Comparison of ENCODE assay signal across 9 cellular contexts in genomic region chr1:161068306-161069200, GRCh38. TPM values are rescaled to one million over a fixed set of nuclear protein-coding genes. Genes with fewer than 3 reads are reported as not detected.
A peak's percentile ranks its signal among the peaks of the same experiment; 100 is the strongest.
DNase-seq lines count a peak whose midpoint lies in the region; ATAC-seq, FAIRE-seq and TF ChIP-seq lines count a peak whose summit lies in the region.
"Had no signal": no experiment of that assay in that cellular context is flagged by ENCODE, and none has a peak within 500 bp of the region (broad histone marks: within the 10 kb centered on the region; RNA-seq: fewer than 3 reads in every experiment).

No MANE protein-coding gene starts in this region.

- ATAC-seq in HepG2 (no peak), gastroesophageal sphincter (peak; percentile 70)
- peak; percentile 75 for ATAC-seq in activated CD8-positive, alpha-beta T cell treated with anti-CD3 and anti-CD28 coated beads for 36 hours

- WGBS in liver, result 64% methylated on average over 9 of the region's 9 CpGs
- WGBS in HepG2 (ENCODE audit: low lambda C conversion rate), result 65% methylated on average over 9 of the region's 9 CpGs
- WGBS in gastroesophageal sphincter (ENCODE audit: low coverage in 1 of 2), 2 donors, result 72 to 97% methylated on average over 5 to 7 of the region's 9 CpGs
- WGBS in smooth muscle cell (ENCODE audit: low lambda C conversion rate), result 92% methylated on average over 9 of the region's 9 CpGs

- H3K4me3 Mint-ChIP-seq in activated CD8-positive, alpha-beta T cell treated with anti-CD3 and anti-CD28 coated beads for 36 hours, result peak overlapping the region; percentile 97

- H3K36me3 Mint-ChIP-seq in activated CD8-positive, alpha-beta T cell treated with anti-CD3 and anti-CD28 coated beads for 36 hours (ENCODE audit: low read depth), result peaks cover 44% of the 10 kb centered on the region

- CTCF ChIA-PET in HepG2 (lab: Yijun Ruan, JAX; ENCODE audit: low intra/inter-chr PET ratio, low total read pairs) (no interaction called here), A673 (lab: Charles Lee) (interaction anchor here (1.0 kb wide), 1 partner anchor 29 kb away, joined by 3 read pairs; no protein-coding TSS in a partner anchor)
- CTCF ChIA-PET in activated CD8-positive, alpha-beta T cell treated with anti-CD3 and anti-CD28 coated beads for 36 hours (lab: Charles Lee), result interaction anchor here (0.8 to 11.1 kb wide), 7 partner anchors 14 to 97 kb away, joined by 3 to 200 read pairs (median 4); partner anchors contain the start of genes KLHDC9, PPOX and USF1

- H3K27ac ChIP-seq in liver (ENCODE audit: low read depth in 1 of 2, low read length in 2 of 2) (peak overlapping the region; percentile 85 to 87), HepG2 (ENCODE audit: extremely low read length, insufficient read depth, low read length) (no peak overlapping the region), gastroesophageal sphincter (peak overlapping the region in 3 of 4 donors; percentile 50 to 60 (median 51)), A673 (ENCODE audit: low read depth, low read length, poor library complexity, severe bottlenecking) (no peak overlapping the region), smooth muscle cell (ENCODE audit: low read depth) (no peak overlapping the region)

- POLR2A ChIA-PET in HepG2 (lab: Yijun Ruan, JAX) (no interaction called here), A673 (lab: Charles Lee; ENCODE audit: low non-redundant PET) (no interaction called here)
- POLR2A ChIA-PET in activated CD8-positive, alpha-beta T cell treated with anti-CD3 and anti-CD28 coated beads for 36 hours (lab: Charles Lee), result interaction anchor here (1.3 to 7.6 kb wide), 5 partner anchors 9 to 47 kb away, joined by 3 to 99 read pairs (median 4); partner anchors contain the start of genes F11R, KLHDC9 and USF1

- no peaks in the 10 kb centered on the region for H3K9me3 Mint-ChIP-seq in activated CD8-positive, alpha-beta T cell treated with anti-CD3 and anti-CD28 coated beads for 36 hours

- peak overlapping the region; percentile 98 for H3K27ac Mint-ChIP-seq in activated CD8-positive, alpha-beta T cell treated with anti-CD3 and anti-CD28 coated beads for 36 hours

- H3K9me3 ChIP-seq in liver (ENCODE audit: control insufficient read depth in 4 of 4, low read length in 3 of 4) (no peaks in the 10 kb centered on the region), HepG2 (ENCODE audit: low read length) (no peaks in the 10 kb centered on the region), gastroesophageal sphincter (no peaks in the 10 kb centered on the region), A673 (ENCODE audit: low read depth, low read length, poor library complexity, severe bottlenecking) (no peaks in the 10 kb centered on the region), smooth muscle cell (replicated peaks; ENCODE audit: low read depth) (no peaks in the 10 kb centered on the region)

- no peak for TF ChIP-seq POLR2A in HepG2 (IDR thresholded peaks at IDR 0.05; ENCODE audit: insufficient read depth in 1 of 2, low read depth in 2 of 2, low read length in 2 of 2)
- TF ChIP-seq POLR2A in gastroesophageal sphincter (IDR thresholded peaks at IDR 0.05), result no peak

- no peak for FAIRE-seq in HepG2 (lab: Jason Lieb, UNC)
- FAIRE-seq: colon had no signal

- no peaks in the 10 kb centered on the region for H3F3A ChIP-seq in smooth muscle cell (ENCODE audit: low read depth)

- BruUV-seq in HepG2 (replicated peaks; lab: Mats Ljungman, UMichigan) (no TSS peak), A673 (replicated peaks; lab: Mats Ljungman, UMichigan) (no TSS peak)

- intact Hi-C loops in HepG2 (cut with micrococcal nuclease; ENCODE audit: unreplicated experiment), result no loop called here
- intact Hi-C loops in activated CD8-positive, alpha-beta T cell treated with anti-CD3 and anti-CD28 coated beads for 36 hours (cut with micrococcal nuclease), result loop anchor here (5.0 kb wide), 1 partner anchor 34 kb away; no protein-coding TSS in a partner anchor
- intact Hi-C loops in A673 (cut with micrococcal nuclease; ENCODE audit: unreplicated experiment), result no loop called here

- H3K4me1 Mint-ChIP-seq in activated CD8-positive, alpha-beta T cell treated with anti-CD3 and anti-CD28 coated beads for 36 hours (ENCODE audit: low read depth), result peaks cover 56% of the 10 kb centered on the region

- TF ChIP-seq RAD21 in liver (IDR thresholded peaks at IDR 0.05) (no peak), HepG2 (CRISPR knock-in tag; IDR thresholded peaks at IDR 0.05) (no peak)

- in situ Hi-C loops in HepG2 (cut with HindIII; ENCODE audit: extremely low pct_ligation_motif_present, low pct_unique_long_range_greater_than_20kb), result no loop called here
- in situ Hi-C loops in KBM-7 (cut with MboI; ENCODE audit: low pct_unique_long_range_greater_than_20kb, low sequenced_read_pairs), result no loop called here

- no peaks in the 10 kb centered on the region for H3K27me3 Mint-ChIP-seq in activated CD8-positive, alpha-beta T cell treated with anti-CD3 and anti-CD28 coated beads for 36 hours

- H3K9ac ChIP-seq in liver (ENCODE audit: low read depth in 1 of 2, low read length in 2 of 2), result peak overlapping the region in 1 of 2 donors; percentile 66
- H3K9ac ChIP-seq in HepG2 (ENCODE audit: insufficient read depth, low read depth, low read length), result no peak overlapping the region
- H3K9ac ChIP-seq in smooth muscle cell (ENCODE audit: low read depth), result no peak overlapping the region

- H4K20me1 ChIP-seq in HepG2 (ENCODE audit: insufficient read depth, low read length) (no peaks in the 10 kb centered on the region), smooth muscle cell (ENCODE audit: low read depth) (no peaks in the 10 kb centered on the region)

- H2AFZ ChIP-seq in HepG2 (ENCODE audit: low read length) (no peak overlapping the region), smooth muscle cell (ENCODE audit: low read depth) (no peak overlapping the region)

- no peaks in the 10 kb centered on the region for H3K79me2 ChIP-seq in HepG2 (ENCODE audit: insufficient read depth, low read length)
- no peaks in the 10 kb centered on the region for H3K79me2 ChIP-seq in smooth muscle cell (ENCODE audit: low read depth)

- H3K27me3 ChIP-seq in liver (ENCODE audit: control insufficient read depth in 4 of 4, insufficient read depth in 4 of 4, low read length in 3 of 4), result no peaks in the 10 kb centered on the region
- no peaks in the 10 kb centered on the region for H3K27me3 ChIP-seq in HepG2 (ENCODE audit: control insufficient read depth in 1 of 2, insufficient read depth in 2 of 2, low read length in 2 of 2)
- H3K27me3 ChIP-seq in gastroesophageal sphincter, result peaks cover 26% of the 10 kb centered on the region
- H3K27me3 ChIP-seq in A673 (replicated peaks; ENCODE audit: insufficient read depth, low read depth, low read length, poor library complexity), result peaks cover 9% of the 10 kb centered on the region
- H3K27me3 ChIP-seq in smooth muscle cell (ENCODE audit: low read depth), result peaks cover 5% of the 10 kb centered on the region

- H3K4me1 ChIP-seq in liver (ENCODE audit: control insufficient read depth in 4 of 4, insufficient read depth in 4 of 4, low read length in 3 of 4) (no peaks in the 10 kb centered on the region), HepG2 (ENCODE audit: insufficient read depth, low read length) (peaks cover 18% of the 10 kb centered on the region), gastroesophageal sphincter (no peaks in the 10 kb centered on the region), A673 (ENCODE audit: insufficient read depth, low read length, poor library complexity, severe bottlenecking) (no peaks in the 10 kb centered on the region), smooth muscle cell (ENCODE audit: low read depth) (peaks cover 4% of the 10 kb centered on the region)

- DNase-seq in HepG2 (ENCODE audit: low spot score) (no peak), KBM-7 (peak; percentile 95), A673 (ENCODE audit: low spot score) (no peak), smooth muscle cell (lab: John Stamatoyannopoulos, UW; ENCODE audit: unreplicated experiment) (no peak)
- peak; percentile 92 for DNase-seq in activated CD8-positive, alpha-beta T cell treated with anti-CD3 and anti-CD28 coated beads for 36 hours
- peak; percentile 55 to 79 for DNase-seq in stimulated activated CD4-positive, alpha-beta T cell treated with anti-CD3 and anti-CD28 coated beads, Interleukin-12 subunit alpha, Interleukin-12 subunit beta, amount 100 ng/mL, for 24 hours (ENCODE audit: low read depth in 2 of 2)

- no peaks in the 10 kb centered on the region for H3K36me3 ChIP-seq in liver (ENCODE audit: control insufficient read depth in 4 of 4, insufficient read depth in 3 of 4, low read depth in 1 of 4, low read length in 3 of 4)
- no peaks in the 10 kb centered on the region for H3K36me3 ChIP-seq in HepG2 (replicated peaks in 1 of 2; ENCODE audit: control insufficient read depth in 1 of 2, insufficient read depth in 2 of 2, low read length in 2 of 2)
- H3K36me3 ChIP-seq in gastroesophageal sphincter, result no peaks in the 10 kb centered on the region
- no peaks in the 10 kb centered on the region for H3K36me3 ChIP-seq in A673 (ENCODE audit: insufficient read depth, low read length, poor library complexity, severe bottlenecking)
- H3K36me3 ChIP-seq in smooth muscle cell (ENCODE audit: low read depth), result no peaks in the 10 kb centered on the region

- peak overlapping the region in 2 of 3 donors; percentile 30 to 48 for H3K4me3 ChIP-seq in liver (ENCODE audit: low read depth in 1 of 3, low read length in 3 of 3)
- no peak overlapping the region for H3K4me3 ChIP-seq in HepG2 (replicated peaks in 1 of 3; ENCODE audit: insufficient read depth in 1 of 3, low read depth in 2 of 3, low read length in 3 of 3)
- peak overlapping the region in 1 of 2 donors; percentile 42 for H3K4me3 ChIP-seq in gastroesophageal sphincter
- H3K4me3 ChIP-seq in A673 (ENCODE audit: low read depth, low read length, poor library complexity, severe bottlenecking), result no peak overlapping the region
- H3K4me3 ChIP-seq in smooth muscle cell, result no peak overlapping the region

- TF ChIP-seq CTCF in liver (IDR thresholded peaks at IDR 0.05; ENCODE audit: low read depth, low read length, missing input control) (no peak), HepG2 (CRISPR knock-in tag; IDR thresholded peaks at IDR 0.05) (no peak), gastroesophageal sphincter (IDR thresholded peaks at IDR 0.05) (no peak), A673 (conservative IDR thresholded peaks at IDR 0.05; ENCODE audit: low read depth, low read length) (no peak), smooth muscle cell (IDR thresholded peaks at IDR 0.05; ENCODE audit: borderline replicate concordance, insufficient read depth, poor library complexity, severe bottlenecking) (no peak)
- no peak for TF ChIP-seq CTCF in activated CD8-positive, alpha-beta T cell treated with anti-CD3 and anti-CD28 coated beads for 36 hours (IDR thresholded peaks at IDR 0.05)

- TF ChIP-seq EP300 in HepG2 (IDR thresholded peaks at IDR 0.05; ENCODE audit: low read depth in 2 of 2, low read length in 2 of 2) (no peak), HepG2 (CRISPR knock-in tag; IDR thresholded peaks at IDR 0.05; ENCODE audit: borderline replicate concordance) (no peak), gastroesophageal sphincter (IDR thresholded peaks at IDR 0.05) (no peak)

- no peak overlapping the region for H3K4me2 ChIP-seq in HepG2 (ENCODE audit: low read depth, low read length)
- no peak overlapping the region for H3K4me2 ChIP-seq in smooth muscle cell

RNA-seq across cellular contexts. Expression of gene ARHGAP30, which starts 1.1 kb away (rescaled TPM):
- total RNA-seq in liver (1 to 10 TPM; 6.6 to 8.9 TPM), HepG2 (2016; rRNA removed; fragmentation: Illumina TruSeq; extraction: Trizol) (0.20 TPM in 1 of 2 replicates, not detected in the other), gastroesophageal sphincter (10 to 100 TPM in 1 of 4 donors, 1 to 10 TPM in 3; 1.9 to 11.6 (median 4.4) TPM), A673 (2021) (not detected in 2 replicates), smooth muscle cell (0.90 and 1.2 TPM in 2 replicates)
- polyA plus RNA-seq in liver (1 to 10 TPM; 1.2 to 3.5 TPM), HepG2 (2011; rRNA removed) (0.13 and 0.17 TPM in 2 replicates), smooth muscle cell (0.13 and 1.1 TPM in 2 replicates)
- not detected in 2 replicates for total RNA-seq in HepG2 (2016; cell fraction: cytosol; rRNA removed; fragmentation: Illumina TruSeq; extraction: Trizol; ENCODE audit: low read depth)
- 0.07 and 0.37 TPM in 2 replicates for total RNA-seq in HepG2 (2016; cell fraction: insoluble cytoplasmic fraction; rRNA removed; fragmentation: Illumina TruSeq; extraction: Trizol)
- not detected in 2 replicates for total RNA-seq in HepG2 (2016; cell fraction: membrane; rRNA removed; fragmentation: Illumina TruSeq; extraction: Trizol)
- total RNA-seq in HepG2 (2016; cell fraction: nucleus; rRNA removed; fragmentation: Illumina TruSeq; extraction: Trizol), result 0.16 and 0.34 TPM in 2 replicates
- polyA plus RNA-seq in HepG2 (2011; cell fraction: cytosol; rRNA removed), result 0.04 and 0.05 TPM in 2 replicates
- 0.61 and 0.68 TPM in 2 replicates for polyA plus RNA-seq in HepG2 (2011; cell fraction: nucleus; rRNA removed)
- 0.16 and 0.21 TPM in 2 replicates for polyA plus RNA-seq in HepG2 (2012)
- polyA plus RNA-seq in HepG2 (2016; cell fraction: cytosol; fragmentation: Illumina TruSeq; extraction: Trizol; ENCODE audit: low read depth), result 0.03 TPM in 1 of 2 replicates, not detected in the other
- 0.07 and 0.09 TPM in 2 replicates for polyA plus RNA-seq in HepG2 (2016; cell fraction: insoluble cytoplasmic fraction; fragmentation: Illumina TruSeq; extraction: Trizol; ENCODE audit: low read depth)
- polyA plus RNA-seq in HepG2 (2016; cell fraction: membrane; fragmentation: Illumina TruSeq; extraction: Trizol; ENCODE audit: low read depth), result 0.03 and 0.05 TPM in 2 replicates
- polyA plus RNA-seq in HepG2 (2016; cell fraction: nucleus; fragmentation: Illumina TruSeq; extraction: Trizol; ENCODE audit: insufficient read depth, low read depth), result 0.46 and 0.75 TPM in 2 replicates
- polyA minus RNA-seq in HepG2 (2011; rRNA and poly(A)+ RNA removed; ENCODE audit: low replicate concordance), result 0.02 and 0.09 TPM in 2 replicates
- polyA minus RNA-seq in HepG2 (2011; cell fraction: cytosol; rRNA and poly(A)+ RNA removed), result not detected in 2 replicates
- polyA minus RNA-seq in HepG2 (2011; cell fraction: nucleus; rRNA and poly(A)+ RNA removed), result 0.13 and 1.2 TPM in 2 replicates
- 100 to 1,000 TPM; 174 to 175 TPM for total RNA-seq in activated CD8-positive, alpha-beta T cell treated with anti-CD3 and anti-CD28 coated beads for 36 hours

RNA-seq across cellular contexts. Expression of gene NECTIN4, which starts 20.8 kb away (rescaled TPM):
- not detected for total RNA-seq in liver
- under 1 TPM in 1 of 2 donors, not detected in 1; 0.01 TPM for polyA plus RNA-seq in liver
- 12.3 and 12.4 TPM in 2 replicates for total RNA-seq in HepG2 (2016; rRNA removed; fragmentation: Illumina TruSeq; extraction: Trizol)
- 5.2 and 6.1 TPM in 2 replicates for total RNA-seq in HepG2 (2016; cell fraction: cytosol; rRNA removed; fragmentation: Illumina TruSeq; extraction: Trizol; ENCODE audit: low read depth)
- 11.2 and 11.6 TPM in 2 replicates for total RNA-seq in HepG2 (2016; cell fraction: insoluble cytoplasmic fraction; rRNA removed; fragmentation: Illumina TruSeq; extraction: Trizol)
- 16.6 and 17.2 TPM in 2 replicates for total RNA-seq in HepG2 (2016; cell fraction: membrane; rRNA removed; fragmentation: Illumina TruSeq; extraction: Trizol)
- total RNA-seq in HepG2 (2016; cell fraction: nucleus; rRNA removed; fragmentation: Illumina TruSeq; extraction: Trizol), result 7.8 and 11.8 TPM in 2 replicates
- polyA plus RNA-seq in HepG2 (2011; rRNA removed), result 5.9 and 9.2 TPM in 2 replicates
- 7.8 and 14.6 TPM in 2 replicates for polyA plus RNA-seq in HepG2 (2011; cell fraction: cytosol; rRNA removed)
- polyA plus RNA-seq in HepG2 (2011; cell fraction: nucleus; rRNA removed), result 5.3 and 7.3 TPM in 2 replicates
- polyA plus RNA-seq in HepG2 (2012), result 4.5 and 7.4 TPM in 2 replicates
- 3.2 and 3.6 TPM in 2 replicates for polyA plus RNA-seq in HepG2 (2016; cell fraction: cytosol; fragmentation: Illumina TruSeq; extraction: Trizol; ENCODE audit: low read depth)
- 8.1 and 8.9 TPM in 2 replicates for polyA plus RNA-seq in HepG2 (2016; cell fraction: insoluble cytoplasmic fraction; fragmentation: Illumina TruSeq; extraction: Trizol; ENCODE audit: low read depth)
- polyA plus RNA-seq in HepG2 (2016; cell fraction: membrane; fragmentation: Illumina TruSeq; extraction: Trizol; ENCODE audit: low read depth), result 8.1 and 9.9 TPM in 2 replicates
- 10.0 and 12.0 TPM in 2 replicates for polyA plus RNA-seq in HepG2 (2016; cell fraction: nucleus; fragmentation: Illumina TruSeq; extraction: Trizol; ENCODE audit: insufficient read depth, low read depth)
- polyA minus RNA-seq in HepG2 (2011; rRNA and poly(A)+ RNA removed; ENCODE audit: low replicate concordance), result 0.30 and 21.8 TPM in 2 replicates
- polyA minus RNA-seq in HepG2 (2011; cell fraction: cytosol; rRNA and poly(A)+ RNA removed), result 1.8 and 6.0 TPM in 2 replicates
- polyA minus RNA-seq in HepG2 (2011; cell fraction: nucleus; rRNA and poly(A)+ RNA removed), result 5.8 and 10.3 TPM in 2 replicates
- not detected for total RNA-seq in activated CD8-positive, alpha-beta T cell treated with anti-CD3 and anti-CD28 coated beads for 36 hours
- total RNA-seq in gastroesophageal sphincter, result 1 to 10 TPM in 1 of 4 donors, under 1 TPM in 1, not detected in 2; 0.27 to 1.9 TPM
- total RNA-seq in A673 (2021), result not detected in 2 replicates
- total RNA-seq in smooth muscle cell, result 18.2 and 27.6 TPM in 2 replicates
- polyA plus RNA-seq in smooth muscle cell, result 12.7 and 32.8 TPM in 2 replicates

RNA-seq across cellular contexts. Expression of gene USF1, which starts 22.8 kb away (rescaled TPM):
- 10 to 100 TPM; 29.8 to 43.5 TPM for total RNA-seq in liver
- polyA plus RNA-seq in liver, result 10 to 100 TPM; 19.2 to 24.5 TPM
- 32.2 and 39.4 TPM in 2 replicates for total RNA-seq in HepG2 (2016; rRNA removed; fragmentation: Illumina TruSeq; extraction: Trizol)
- 10.2 and 10.9 TPM in 2 replicates for total RNA-seq in HepG2 (2016; cell fraction: cytosol; rRNA removed; fragmentation: Illumina TruSeq; extraction: Trizol; ENCODE audit: low read depth)
- total RNA-seq in HepG2 (2016; cell fraction: insoluble cytoplasmic fraction; rRNA removed; fragmentation: Illumina TruSeq; extraction: Trizol), result 35.2 and 38.6 TPM in 2 replicates
- 21.9 and 22.5 TPM in 2 replicates for total RNA-seq in HepG2 (2016; cell fraction: membrane; rRNA removed; fragmentation: Illumina TruSeq; extraction: Trizol)
- total RNA-seq in HepG2 (2016; cell fraction: nucleus; rRNA removed; fragmentation: Illumina TruSeq; extraction: Trizol), result 36.9 and 43.8 TPM in 2 replicates
- 26.9 and 40.0 TPM in 2 replicates for polyA plus RNA-seq in HepG2 (2011; rRNA removed)
- polyA plus RNA-seq in HepG2 (2011; cell fraction: cytosol; rRNA removed), result 13.4 and 14.2 TPM in 2 replicates
- polyA plus RNA-seq in HepG2 (2011; cell fraction: nucleus; rRNA removed), result 155 and 169 TPM in 2 replicates
- 15.0 and 18.0 TPM in 2 replicates for polyA plus RNA-seq in HepG2 (2012)
- polyA plus RNA-seq in HepG2 (2016; cell fraction: cytosol; fragmentation: Illumina TruSeq; extraction: Trizol; ENCODE audit: low read depth), result 5.6 and 6.8 TPM in 2 replicates
- polyA plus RNA-seq in HepG2 (2016; cell fraction: insoluble cytoplasmic fraction; fragmentation: Illumina TruSeq; extraction: Trizol; ENCODE audit: low read depth), result 25.5 and 27.5 TPM in 2 replicates
- 12.4 and 13.2 TPM in 2 replicates for polyA plus RNA-seq in HepG2 (2016; cell fraction: membrane; fragmentation: Illumina TruSeq; extraction: Trizol; ENCODE audit: low read depth)
- polyA plus RNA-seq in HepG2 (2016; cell fraction: nucleus; fragmentation: Illumina TruSeq; extraction: Trizol; ENCODE audit: insufficient read depth, low read depth), result 90.2 and 94.9 TPM in 2 replicates
- 71.6 and 214 TPM in 2 replicates for polyA minus RNA-seq in HepG2 (2011; rRNA and poly(A)+ RNA removed; ENCODE audit: low replicate concordance)
- polyA minus RNA-seq in HepG2 (2011; cell fraction: cytosol; rRNA and poly(A)+ RNA removed), result 13.4 and 14.8 TPM in 2 replicates
- 21.8 and 24.0 TPM in 2 replicates for polyA minus RNA-seq in HepG2 (2011; cell fraction: nucleus; rRNA and poly(A)+ RNA removed)
- 10 to 100 TPM; 50.0 to 52.1 TPM for total RNA-seq in activated CD8-positive, alpha-beta T cell treated with anti-CD3 and anti-CD28 coated beads for 36 hours
- total RNA-seq in gastroesophageal sphincter, result 10 to 100 TPM; 50.9 to 79.4 (median 60.5) TPM
- 54.5 and 57.9 TPM in 2 replicates for total RNA-seq in A673 (2021)
- 47.0 and 51.7 TPM in 2 replicates for total RNA-seq in smooth muscle cell
- 18.2 and 20.0 TPM in 2 replicates for polyA plus RNA-seq in smooth muscle cell

RNA-seq across cellular contexts. Expression of gene KLHDC9, which starts 29.6 kb away (rescaled TPM):
- 1 to 10 TPM; 1.9 to 2.8 TPM for total RNA-seq in liver
- polyA plus RNA-seq in liver, result 1 to 10 TPM; 2.4 to 3.3 TPM
- total RNA-seq in HepG2 (2016; rRNA removed; fragmentation: Illumina TruSeq; extraction: Trizol), result 2.9 and 4.0 TPM in 2 replicates
- 3.2 and 6.6 TPM in 2 replicates for total RNA-seq in HepG2 (2016; cell fraction: cytosol; rRNA removed; fragmentation: Illumina TruSeq; extraction: Trizol; ENCODE audit: low read depth)
- 3.0 and 3.4 TPM in 2 replicates for total RNA-seq in HepG2 (2016; cell fraction: insoluble cytoplasmic fraction; rRNA removed; fragmentation: Illumina TruSeq; extraction: Trizol)
- total RNA-seq in HepG2 (2016; cell fraction: membrane; rRNA removed; fragmentation: Illumina TruSeq; extraction: Trizol), result 4.4 and 4.5 TPM in 2 replicates
- total RNA-seq in HepG2 (2016; cell fraction: nucleus; rRNA removed; fragmentation: Illumina TruSeq; extraction: Trizol), result 1.6 and 2.4 TPM in 2 replicates
- polyA plus RNA-seq in HepG2 (2011; rRNA removed), result 2.6 and 2.9 TPM in 2 replicates
- polyA plus RNA-seq in HepG2 (2011; cell fraction: cytosol; rRNA removed), result 2.1 and 2.2 TPM in 2 replicates
- polyA plus RNA-seq in HepG2 (2011; cell fraction: nucleus; rRNA removed), result 3.6 and 5.0 TPM in 2 replicates
- polyA plus RNA-seq in HepG2 (2012), result 1.2 and 1.6 TPM in 2 replicates
- 3.9 and 4.2 TPM in 2 replicates for polyA plus RNA-seq in HepG2 (2016; cell fraction: cytosol; fragmentation: Illumina TruSeq; extraction: Trizol; ENCODE audit: low read depth)
- 2.9 and 3.2 TPM in 2 replicates for polyA plus RNA-seq in HepG2 (2016; cell fraction: insoluble cytoplasmic fraction; fragmentation: Illumina TruSeq; extraction: Trizol; ENCODE audit: low read depth)
- polyA plus RNA-seq in HepG2 (2016; cell fraction: membrane; fragmentation: Illumina TruSeq; extraction: Trizol; ENCODE audit: low read depth), result 3.3 and 4.6 TPM in 2 replicates
- polyA plus RNA-seq in HepG2 (2016; cell fraction: nucleus; fragmentation: Illumina TruSeq; extraction: Trizol; ENCODE audit: insufficient read depth, low read depth), result 2.6 and 3.4 TPM in 2 replicates
- 0.22 and 1.7 TPM in 2 replicates for polyA minus RNA-seq in HepG2 (2011; rRNA and poly(A)+ RNA removed; ENCODE audit: low replicate concordance)
- polyA minus RNA-seq in HepG2 (2011; cell fraction: cytosol; rRNA and poly(A)+ RNA removed), result 0.88 TPM in 1 of 2 replicates, not detected in the other
- not detected in 2 replicates for polyA minus RNA-seq in HepG2 (2011; cell fraction: nucleus; rRNA and poly(A)+ RNA removed)
- under 1 TPM in 1 of 2 experiments, not detected in 1; 0.43 TPM for total RNA-seq in activated CD8-positive, alpha-beta T cell treated with anti-CD3 and anti-CD28 coated beads for 36 hours
- 10 to 100 TPM in 2 of 4 donors, 1 to 10 TPM in 2; 3.5 to 22.6 (median 8.6) TPM for total RNA-seq in gastroesophageal sphincter
- 1.7 and 4.8 TPM in 2 replicates for total RNA-seq in A673 (2021)
- 2.2 and 10.0 TPM in 2 replicates for total RNA-seq in smooth muscle cell
- polyA plus RNA-seq in smooth muscle cell, result 3.3 and 4.6 TPM in 2 replicates

RNA-seq across cellular contexts. Expression of gene TSTD1, which starts 29.8 kb away (rescaled TPM):
- total RNA-seq in liver (10 to 100 TPM; 10.9 to 23.6 TPM), HepG2 (2016; rRNA removed; fragmentation: Illumina TruSeq; extraction: Trizol) (0.31 TPM in 1 of 2 replicates, not detected in the other), gastroesophageal sphincter (10 to 100 TPM; 18.1 to 52.1 (median 29.4) TPM), A673 (2021) (1.2 and 1.3 TPM in 2 replicates), smooth muscle cell (11.5 and 48.0 TPM in 2 replicates)
- polyA plus RNA-seq in liver (10 to 100 TPM; 45.9 to 67.5 TPM), HepG2 (2011; rRNA removed) (0.15 TPM in 1 of 2 replicates, not detected in the other), smooth muscle cell (26.0 and 63.2 TPM in 2 replicates)
- total RNA-seq in HepG2 (2016; cell fraction: cytosol; rRNA removed; fragmentation: Illumina TruSeq; extraction: Trizol; ENCODE audit: low read depth), result not detected in 2 replicates
- total RNA-seq in HepG2 (2016; cell fraction: insoluble cytoplasmic fraction; rRNA removed; fragmentation: Illumina TruSeq; extraction: Trizol), result 0.22 TPM in 1 of 2 replicates, not detected in the other
- total RNA-seq in HepG2 (2016; cell fraction: membrane; rRNA removed; fragmentation: Illumina TruSeq; extraction: Trizol), result not detected in 2 replicates
- 0.99 TPM in 1 of 2 replicates, not detected in the other for total RNA-seq in HepG2 (2016; cell fraction: nucleus; rRNA removed; fragmentation: Illumina TruSeq; extraction: Trizol)
- not detected in 2 replicates for polyA plus RNA-seq in HepG2 (2011; cell fraction: cytosol; rRNA removed)
- 0.55 and 0.79 TPM in 2 replicates for polyA plus RNA-seq in HepG2 (2011; cell fraction: nucleus; rRNA removed)
- not detected in 2 replicates for polyA plus RNA-seq in HepG2 (2012)
- polyA plus RNA-seq in HepG2 (2016; cell fraction: cytosol; fragmentation: Illumina TruSeq; extraction: Trizol; ENCODE audit: low read depth), result not detected in 2 replicates
- not detected in 2 replicates for polyA plus RNA-seq in HepG2 (2016; cell fraction: insoluble cytoplasmic fraction; fragmentation: Illumina TruSeq; extraction: Trizol; ENCODE audit: low read depth)
- not detected in 2 replicates for polyA plus RNA-seq in HepG2 (2016; cell fraction: membrane; fragmentation: Illumina TruSeq; extraction: Trizol; ENCODE audit: low read depth)
- polyA plus RNA-seq in HepG2 (2016; cell fraction: nucleus; fragmentation: Illumina TruSeq; extraction: Trizol; ENCODE audit: insufficient read depth, low read depth), result not detected in 2 replicates
- 0.28 and 1.2 TPM in 2 replicates for polyA minus RNA-seq in HepG2 (2011; rRNA and poly(A)+ RNA removed; ENCODE audit: low replicate concordance)
- polyA minus RNA-seq in HepG2 (2011; cell fraction: cytosol; rRNA and poly(A)+ RNA removed), result not detected in 2 replicates
- polyA minus RNA-seq in HepG2 (2011; cell fraction: nucleus; rRNA and poly(A)+ RNA removed), result 0.87 and 1.2 TPM in 2 replicates
- 10 to 100 TPM; 70.8 to 78.7 TPM for total RNA-seq in activated CD8-positive, alpha-beta T cell treated with anti-CD3 and anti-CD28 coated beads for 36 hours

Comparison
In these comparisons a context has a peak if more than half of its experiments do, and no peak if none do; other contexts are left out.
1. H3K27ac ChIP-seq: peak in liver (2 of 2) and gastroesophageal sphincter (3 of 4); none in HepG2 (single experiment), A673 (single experiment) and smooth muscle cell (single experiment).
2. H3K4me3 ChIP-seq: peak in liver (2 of 3); none in HepG2 (0 of 3), A673 (single experiment) and smooth muscle cell (single experiment).
3. DNase-seq: peak in KBM-7 (single experiment), activated CD8-positive, alpha-beta T cell treated with anti-CD3 and anti-CD28 coated beads for 36 hours (single experiment) and stimulated activated CD4-positive, alpha-beta T cell treated with anti-CD3 and anti-CD28 coated beads, Interleukin-12 subunit alpha, Interleukin-12 subunit beta, amount 100 ng/mL, for 24 hours (2 of 2); none in HepG2 (single experiment), A673 (single experiment) and smooth muscle cell (single experiment).
4. RNA of gene ARHGAP30, which starts 1.1 kb away (total RNA-seq): 174 to 175 TPM in activated CD8-positive, alpha-beta T cell treated with anti-CD3 and anti-CD28 coated beads for 36 hours; 6.6 to 8.9 TPM in liver, 1.9 to 11.6 TPM in gastroesophageal sphincter, 0.90 to 1.2 TPM in smooth muscle cell, 0.07 to 0.37 TPM in HepG2 and not detected in A673; every median in the first group is over 10 times any median in the second.